26 cellular contexts compared by ENCODE assay signal in the genomic region with DNA sequence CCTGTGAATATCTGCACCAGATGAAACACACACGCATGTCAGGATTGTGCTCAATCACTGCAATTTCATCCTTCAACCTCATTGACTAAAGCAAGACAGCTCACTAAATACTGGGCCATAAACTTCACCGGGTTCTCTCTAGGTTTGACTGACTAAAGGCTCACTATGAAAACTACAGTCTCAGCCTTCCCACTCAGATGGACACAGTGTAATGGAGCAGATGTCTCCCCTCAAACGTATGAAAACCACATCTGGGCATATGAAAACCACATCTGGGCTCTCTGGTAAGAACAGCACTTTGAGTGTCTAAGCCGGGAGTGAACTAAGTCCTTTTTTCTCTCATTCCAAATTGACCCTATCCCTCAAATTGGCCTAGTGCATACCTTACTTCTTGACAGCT. TPM values are rescaled to one million over a fixed set of nuclear protein-coding genes. Genes with fewer than 3 reads are reported as not detected.
DNase-seq lines count a peak whose midpoint lies in the region; ATAC-seq and TF ChIP-seq lines count a peak whose summit lies in the region.
"Had no signal": no experiment of that assay in that cellular context is flagged by ENCODE, and none has a peak within 500 bp of the region (broad histone marks: within the 10 kb centered on the region; RNA-seq: fewer than 3 reads in every experiment).

No MANE protein-coding gene starts in this region.

- H4K20me1 ChIP-seq in GM23248 (ENCODE audit: insufficient read depth) = no peaks in the 10 kb centered on the region

- TF ChIP-seq CTCF in chondrocyte (IDR thresholded peaks at IDR 0.05) (no peak), tibial artery (IDR thresholded peaks at IDR 0.05) (no peak), HFFc6 (IDR thresholded peaks at IDR 0.05) (no peak)

- no peak overlapping the region for H2AFZ ChIP-seq in GM23248

- H3K4me1 ChIP-seq in GM23248 (ENCODE audit: insufficient read depth) = peaks cover 26% of the 10 kb centered on the region; the same call in 1 of the 2 replicates
- H3K4me1 ChIP-seq in tibial artery = peaks cover 0 to 9% (median 0%) of the 10 kb centered on the region in 4 donors

- peaks cover 4% of the 10 kb centered on the region for H3K4me1 Mint-ChIP-seq in activated naive CD4-positive, alpha-beta T cell treated with anti-CD3 and anti-CD28 coated beads, Interleukin-2, amount 50 U/mL, for 24 hours
- H3K4me1 Mint-ChIP-seq in chondrocyte (ENCODE audit: low read depth) (peaks cover 27% of the 10 kb centered on the region), HFFc6 (ENCODE audit: low read depth) (peaks cover 28% of the 10 kb centered on the region)

- no peak for DNase-seq in activated naive CD4-positive, alpha-beta T cell treated with Interleukin-2 at 50 U/mL for 16 hours
- DNase-seq in GM23248 = no peak
- no peak for DNase-seq in chondrocyte (ENCODE audit: low spot score)
- no peak for DNase-seq in tibial artery
- no peak for DNase-seq in HFFc6
- no peak for DNase-seq in NCI-H1092 treated with DMSO at 0.1 percent for 48 hours (lab: John Stamatoyannopoulos, UW)
- DNase-seq: 8988T; AML-193; Calu3; CD8-positive, alpha-beta memory T cell; DMS153; GDM1; GOT3; KG1; NCI-H1694 treated with DMSO at 0.1 percent for 48 hours; NCI-H2081 treated with DMSO at 0.1 percent for 48 hours; NCI-H2171 treated with DMSO at 0.1 percent for 48 hours; NCI-H446; NCI-H526; PC-3; RPMI8226; SHP77 had no signal

- peaks cover 11% of the 10 kb centered on the region; the same call in 1 of the 2 replicates for H3F3A ChIP-seq in GM23248 (ENCODE audit: insufficient read depth)

- H3K4me2 ChIP-seq in GM23248 (ENCODE audit: unreplicated experiment) = no peak overlapping the region

- ATAC-seq in GM18861 (IDR thresholded peaks at IDR 0.05; ENCODE audit: unreplicated experiment) = no peak
- ATAC-seq: HCT116, PC-3 had no signal

- H3K9ac ChIP-seq in GM23248 = no peak overlapping the region

- 60 to 61% methylated on average over 4 of the region's 4 CpGs for WGBS in GM23248 (ENCODE audit: low coverage in 1 of 2, low lambda C conversion rate in 2 of 2, missing lambda C conversion rate in 2 of 2), 2 experiments

- peaks cover 9% of the 10 kb centered on the region for H3K36me3 Mint-ChIP-seq in activated naive CD4-positive, alpha-beta T cell treated with anti-CD3 and anti-CD28 coated beads, Interleukin-2, amount 50 U/mL, for 24 hours
- H3K36me3 Mint-ChIP-seq in chondrocyte (ENCODE audit: low read depth) = peaks cover 3% of the 10 kb centered on the region
- peaks cover 16% of the 10 kb centered on the region for H3K36me3 Mint-ChIP-seq in HFFc6 (ENCODE audit: low read depth)

- H3K27ac Mint-ChIP-seq in activated naive CD4-positive, alpha-beta T cell treated with anti-CD3 and anti-CD28 coated beads, Interleukin-2, amount 50 U/mL, for 24 hours = peak overlapping the region; percentile 66
- H3K27ac Mint-ChIP-seq in chondrocyte (ENCODE audit: unreplicated experiment) = peak overlapping the region; percentile 57
- H3K27ac Mint-ChIP-seq in HFFc6 = no peak overlapping the region; the same call in 1 of the 2 replicates
- H3K27ac Mint-ChIP-seq: CD8-positive, alpha-beta memory T cell had no signal

- H3K27me3 ChIP-seq in GM23248 (replicated peaks; ENCODE audit: insufficient read depth) (no peaks in the 10 kb centered on the region), tibial artery (no peaks in the 10 kb centered on the region)

- no peak overlapping the region for H3K4me3 Mint-ChIP-seq in activated naive CD4-positive, alpha-beta T cell treated with anti-CD3 and anti-CD28 coated beads, Interleukin-2, amount 50 U/mL, for 24 hours
- H3K4me3 Mint-ChIP-seq in chondrocyte (ENCODE audit: unreplicated experiment) (no peak overlapping the region), HFFc6 (no peak overlapping the region)
- H3K4me3 Mint-ChIP-seq: CD8-positive, alpha-beta memory T cell had no signal

- no peak overlapping the region for H3K4me3 ChIP-seq in GM23248
- no peak overlapping the region for H3K4me3 ChIP-seq in tibial artery

- H3K9me2 ChIP-seq in GM23248 (ENCODE audit: insufficient read depth) = no peaks in the 10 kb centered on the region

- no peaks in the 10 kb centered on the region for H3K27me3 Mint-ChIP-seq in activated naive CD4-positive, alpha-beta T cell treated with anti-CD3 and anti-CD28 coated beads, Interleukin-2, amount 50 U/mL, for 24 hours
- H3K27me3 Mint-ChIP-seq in chondrocyte (ENCODE audit: low read depth) = no peaks in the 10 kb centered on the region
- H3K27me3 Mint-ChIP-seq in HFFc6 (ENCODE audit: insufficient read depth) = no peaks in the 10 kb centered on the region; the same call in 1 of the 2 replicates
- H3K27me3 Mint-ChIP-seq: CD8-positive, alpha-beta memory T cell had no signal

- no peaks in the 10 kb centered on the region for H3K9me3 Mint-ChIP-seq in activated naive CD4-positive, alpha-beta T cell treated with anti-CD3 and anti-CD28 coated beads, Interleukin-2, amount 50 U/mL, for 24 hours
- H3K9me3 Mint-ChIP-seq in chondrocyte (ENCODE audit: low read depth) = peaks cover 14% of the 10 kb centered on the region
- no peaks in the 10 kb centered on the region for H3K9me3 Mint-ChIP-seq in HFFc6
- H3K9me3 Mint-ChIP-seq: CD8-positive, alpha-beta memory T cell had no signal

- in situ Hi-C loops in GM23248 (cut with MboI) = no loop called here

- intact Hi-C loops in tibial artery (cut with DNase I; ENCODE audit: low total_unique reads) = no loop called here

- H3K27ac ChIP-seq in GM23248 (peak overlapping the region; percentile 51), tibial artery (peak overlapping the region; percentile 55 to 56)
- H3K27ac ChIP-seq: C4-2B had no signal

- H3K79me2 ChIP-seq in GM23248 (ENCODE audit: insufficient read depth) = no peaks in the 10 kb centered on the region

- H3K36me3 ChIP-seq in GM23248 (ENCODE audit: low read depth) (no peaks in the 10 kb centered on the region), tibial artery (peaks cover 0 to 23% (median 12%) of the 10 kb centered on the region in 3 donors)

- H3K9me3 ChIP-seq in GM23248 (ENCODE audit: low read depth) (no peaks in the 10 kb centered on the region), tibial artery (no peaks in the 10 kb centered on the region)

RNA-seq across cellular contexts. Expression of a gene that starts 15.2 kb away (rescaled TPM):
- 12.1 and 13.4 TPM in 2 replicates for total RNA-seq in GM23248 (2014; rRNA removed; shearing (Covaris generic))
- 20.0 and 20.5 TPM in 2 replicates for polyA plus RNA-seq in GM23248 (2016; fragmentation: Nextera tagmentation; extraction: Ambion mirVana)
- 12.7 to 13.0 TPM (median 12.8 TPM) in 3 replicates for total RNA-seq in chondrocyte
- total RNA-seq in HFFc6 (2021; fragmentation: NEBNext Ultra II Directional; extraction: Animal tissue kit (Norgen Biotek cat#: 25700)) = 10 to 100 TPM; 10.1 to 12.9 (median 11.8) TPM
